Comparison of ENCODE assay signal across 8 cellular contexts in the genomic region with DNA sequence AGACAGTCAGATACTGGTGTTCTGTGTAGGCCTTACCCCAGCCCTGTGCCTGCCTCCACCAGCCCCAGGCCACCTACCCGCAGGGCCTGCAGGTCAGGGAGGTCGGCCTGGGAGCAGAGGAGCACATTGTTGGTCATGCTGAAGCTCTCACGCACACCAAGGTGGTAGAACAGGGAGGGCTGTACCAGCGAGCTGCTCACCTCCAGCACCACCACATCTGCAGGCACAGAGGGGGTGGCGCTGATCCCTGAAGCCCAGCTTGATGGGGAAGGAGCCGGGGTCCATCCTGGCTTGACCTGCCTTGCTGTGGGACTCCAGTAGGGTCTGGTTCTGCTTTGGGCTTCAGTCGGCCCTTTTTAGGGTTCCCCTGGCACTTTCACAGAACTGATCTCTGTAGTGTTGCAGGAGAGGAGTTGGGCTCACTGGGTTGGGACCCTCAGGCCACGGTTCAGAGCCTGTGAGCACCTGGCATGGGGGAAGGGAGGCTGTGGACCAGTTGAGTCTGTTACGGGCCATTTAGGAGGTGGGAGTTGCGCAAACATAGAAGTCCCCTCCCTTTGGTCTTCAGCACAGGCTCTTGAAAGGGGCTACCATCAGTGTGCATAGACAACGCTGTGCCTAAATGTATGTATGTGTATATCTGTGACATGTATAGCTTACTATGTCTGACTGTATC. TPM values are rescaled to one million over a fixed set of nuclear protein-coding genes. Genes with fewer than 3 reads are reported as not detected.
DNase-seq lines count a peak whose midpoint lies in the region; ATAC-seq and TF ChIP-seq lines count a peak whose summit lies in the region.

No MANE protein-coding gene starts in this region.

- peaks cover 15% of the 10 kb centered on the region for H3K4me1 ChIP-seq in GM23248 (ENCODE audit: insufficient read depth)
- peaks cover 17% of the 10 kb centered on the region for H3K4me1 ChIP-seq in SJSA1 (replicated peaks)
- H3K4me1 ChIP-seq in esophagus muscularis mucosa: peaks cover 47 to 62% (median 54%) of the 10 kb centered on the region in 4 donors
- H3K4me1 ChIP-seq in rectal smooth muscle tissue (ENCODE audit: control insufficient read depth, insufficient read depth, low read length): peaks cover 12% of the 10 kb centered on the region
- H3K4me1 ChIP-seq in aorta (ENCODE audit: control insufficient read depth in 1 of 2, insufficient read depth in 2 of 2, low read length in 2 of 2): no peaks in the 10 kb centered on the region

- TF ChIP-seq POLR2A in esophagus muscularis mucosa (IDR thresholded peaks at IDR 0.05; ENCODE audit: low read depth): no peak

- H3K9ac ChIP-seq in GM23248 (peak overlapping the region; percentile 99), rectal smooth muscle tissue (ENCODE audit: low read length) (no peak overlapping the region)

- peak overlapping the region; percentile 88 for H3K4me2 ChIP-seq in GM23248 (ENCODE audit: unreplicated experiment)

- H3K27me3 ChIP-seq in GM23248 (replicated peaks; ENCODE audit: insufficient read depth) (no peaks in the 10 kb centered on the region), SJSA1 (replicated peaks) (no peaks in the 10 kb centered on the region), esophagus muscularis mucosa (no peaks in the 10 kb centered on the region), rectal smooth muscle tissue (ENCODE audit: control insufficient read depth, insufficient read depth, low read length) (no peaks in the 10 kb centered on the region), aorta (ENCODE audit: control insufficient read depth in 1 of 2, insufficient read depth in 2 of 2, low read length in 1 of 2) (no peaks in the 10 kb centered on the region)

- H3K9me3 ChIP-seq in GM23248 (ENCODE audit: low read depth) (no peaks in the 10 kb centered on the region), SJSA1 (replicated peaks) (no peaks in the 10 kb centered on the region), esophagus muscularis mucosa (no peaks in the 10 kb centered on the region), aorta (ENCODE audit: control insufficient read depth, low read length) (no peaks in the 10 kb centered on the region)

- H4K20me1 ChIP-seq in GM23248 (ENCODE audit: insufficient read depth): no peaks in the 10 kb centered on the region

- H2AFZ ChIP-seq in GM23248: peak overlapping the region; percentile 69

- WGBS in GM23248 (ENCODE audit: low coverage in 1 of 2, low lambda C conversion rate in 2 of 2, missing lambda C conversion rate in 2 of 2), 2 experiments: 55 to 59% methylated on average over 11 of the region's 11 CpGs
- 47% methylated on average over 6 of the region's 11 CpGs for WGBS in esophagus muscularis mucosa
- 67 to 69% methylated on average over 11 of the region's 11 CpGs for WGBS in aorta, 2 donors

- TF ChIP-seq CTCF in esophagus muscularis mucosa (IDR thresholded peaks at IDR 0.05): no peak

- in situ Hi-C loops in GM23248 (cut with MboI): no loop called here

- H3K27ac ChIP-seq in GM23248 (peak overlapping the region; percentile 97), SJSA1 (no peak overlapping the region; the same call in 1 of the 2 replicates), esophagus muscularis mucosa (replicated peaks in 1 of 4) (peak overlapping the region; percentile 98 to 100 (median 99)), rectal smooth muscle tissue (ENCODE audit: low read depth, low read length) (peak overlapping the region; percentile 92), aorta (ENCODE audit: low read depth in 1 of 2, low read length in 2 of 2) (peak overlapping the region in 1 of 2 donors; percentile 29)

- H3K79me2 ChIP-seq in GM23248 (ENCODE audit: insufficient read depth): peaks cover 15% of the 10 kb centered on the region

- no peak for TF ChIP-seq EP300 in esophagus muscularis mucosa (IDR thresholded peaks at IDR 0.05)

- DNase-seq in GM23248 (no peak), SJSA1 (ENCODE audit: low read depth in 1 of 2, low spot score in 2 of 2) (no peak), esophagus muscularis mucosa (ENCODE audit: extremely low spot score) (no peak), DMS114 treated with DMSO at 0.1 percent for 48 hours (lab: John Stamatoyannopoulos, UW; ENCODE audit: unreplicated experiment) (no peak), aorta (no peak), AG20443 (ENCODE audit: low spot score) (no peak), cerebellar cortex (ENCODE audit: low spot score) (no peak)

- no peaks in the 10 kb centered on the region for H3K9me2 ChIP-seq in GM23248 (ENCODE audit: insufficient read depth)

- peak overlapping the region; percentile 77 for H3K4me3 ChIP-seq in GM23248
- H3K4me3 ChIP-seq in SJSA1: peak overlapping the region; percentile 70
- peak overlapping the region; percentile 77 to 96 (median 89) for H3K4me3 ChIP-seq in esophagus muscularis mucosa
- H3K4me3 ChIP-seq in rectal smooth muscle tissue (ENCODE audit: low read length): peak overlapping the region; percentile 37
- no peak overlapping the region for H3K4me3 ChIP-seq in aorta (ENCODE audit: low read length in 2 of 2)

- intact Hi-C loops in esophagus muscularis mucosa (cut with DNase I): no loop called here
- intact Hi-C loops in aorta (cut with DNase I): loop anchor here in 1 of 2 donors (2.0 kb wide), 1 partner anchor 42 kb away; a partner anchor contains a TSS

- ATAC-seq in aorta (ENCODE audit: low FRiP score): no peak

- H3K36me3 ChIP-seq in GM23248 (ENCODE audit: low read depth) (peaks cover 5% of the 10 kb centered on the region; the same call in 1 of the 2 replicates), SJSA1 (peaks cover 40% of the 10 kb centered on the region), esophagus muscularis mucosa (peaks cover 42 to 54% (median 50%) of the 10 kb centered on the region in 4 donors), rectal smooth muscle tissue (ENCODE audit: control insufficient read depth, insufficient read depth, low read length) (peaks cover 3% of the 10 kb centered on the region), aorta (ENCODE audit: control insufficient read depth in 1 of 2, insufficient read depth in 2 of 2, low read length in 1 of 2) (peaks cover 0 to 5% of the 10 kb centered on the region in 2 donors)

- H3F3A ChIP-seq in GM23248 (ENCODE audit: insufficient read depth): no peaks in the 10 kb centered on the region

RNA-seq across cellular contexts. Expression of a gene that starts 1.9 kb away (rescaled TPM):
- total RNA-seq in GM23248 (2014; rRNA removed; shearing (Covaris generic)): 31.5 and 40.3 TPM in 2 replicates
- 13.7 and 17.9 TPM in 2 replicates for polyA plus RNA-seq in GM23248 (2016; fragmentation: Nextera tagmentation; extraction: Ambion mirVana)
- 14.6 and 16.6 TPM in 2 replicates for total RNA-seq in SJSA1 (2014; rRNA removed; shearing (Covaris generic))
- total RNA-seq in esophagus muscularis mucosa: 10 to 100 TPM; 29.7 to 80.1 (median 55.4) TPM
- total RNA-seq in aorta: 10 to 100 TPM; 84.8 to 90.3 TPM
- 100 to 1,000 TPM in 1 of 2 donors, 10 to 100 TPM in 1; 11.5 to 164 TPM for polyA plus RNA-seq in aorta

RNA-seq across cellular contexts. Expression of a gene that starts 9.8 kb away (rescaled TPM):
- total RNA-seq in GM23248 (2014; rRNA removed; shearing (Covaris generic)): not detected in 2 replicates
- not detected in 2 replicates for polyA plus RNA-seq in GM23248 (2016; fragmentation: Nextera tagmentation; extraction: Ambion mirVana)
- not detected in 2 replicates for total RNA-seq in SJSA1 (2014; rRNA removed; shearing (Covaris generic))
- total RNA-seq in esophagus muscularis mucosa: 10 to 100 TPM in 2 of 4 donors, 1 to 10 TPM in 2; 2.9 to 16.6 (median 10.5) TPM
- 10 to 100 TPM in 1 of 2 donors, 1 to 10 TPM in 1; 2.7 to 11.5 TPM for total RNA-seq in aorta
- under 1 TPM; 0.15 to 0.50 TPM for polyA plus RNA-seq in aorta

RNA-seq across cellular contexts. Expression of a gene that starts 18.3 kb away (rescaled TPM):
- not detected in 2 replicates for total RNA-seq in GM23248 (2014; rRNA removed; shearing (Covaris generic))
- polyA plus RNA-seq in GM23248 (2016; fragmentation: Nextera tagmentation; extraction: Ambion mirVana): not detected in 2 replicates
- not detected in 2 replicates for total RNA-seq in SJSA1 (2014; rRNA removed; shearing (Covaris generic))
- total RNA-seq in esophagus muscularis mucosa: not detected
- not detected for total RNA-seq in aorta
- not detected for polyA plus RNA-seq in aorta

RNA-seq across cellular contexts. Expression of a gene that starts 23.0 kb away (rescaled TPM):
- not detected in 2 replicates for total RNA-seq in GM23248 (2014; rRNA removed; shearing (Covaris generic))
- polyA plus RNA-seq in GM23248 (2016; fragmentation: Nextera tagmentation; extraction: Ambion mirVana): not detected in 2 replicates
- 0.22 and 1.1 TPM in 2 replicates for total RNA-seq in SJSA1 (2014; rRNA removed; shearing (Covaris generic))
- 1 to 10 TPM in 2 of 4 donors, under 1 TPM in 2; 0.29 to 3.7 (median 1.5) TPM for total RNA-seq in esophagus muscularis mucosa
- total RNA-seq in aorta: 1 to 10 TPM; 1.8 to 3.7 TPM
- polyA plus RNA-seq in aorta: 1 to 10 TPM in 1 of 2 donors, under 1 TPM in 1; 0.75 to 1.2 TPM

RNA-seq across cellular contexts. Expression of a gene that starts 27.6 kb away (rescaled TPM):
- 0.32 and 0.38 TPM in 2 replicates for total RNA-seq in GM23248 (2014; rRNA removed; shearing (Covaris generic))
- polyA plus RNA-seq in GM23248 (2016; fragmentation: Nextera tagmentation; extraction: Ambion mirVana) (1.6 and 1.8 TPM in 2 replicates), aorta (under 1 TPM in 1 of 2 donors, not detected in 1; 0.20 TPM)
- total RNA-seq in SJSA1 (2014; rRNA removed; shearing (Covaris generic)): 0.38 and 1.4 TPM in 2 replicates
- total RNA-seq in esophagus muscularis mucosa (1 to 10 TPM in 1 of 4 donors, under 1 TPM in 1, not detected in 2; 0.13 to 4.5 TPM), aorta (under 1 TPM; 0.68 to 0.93 TPM)

Comparison
In these comparisons a context has a peak if more than half of its experiments do, and no peak if none do; other contexts are left out.
1. H3K4me3 ChIP-seq: peak in GM23248 (single experiment), SJSA1 (single experiment), esophagus muscularis mucosa (4 of 4) and rectal smooth muscle tissue (single experiment); none in aorta (0 of 2).